ENCODE assay signal across 15 cellular contexts in genomic region chr15:32774022-32774421, GRCh38. TPM values are rescaled to one million over a fixed set of nuclear protein-coding genes. Genes with fewer than 3 reads are reported as not detected.
DNase-seq lines count a peak whose midpoint lies in the region; ATAC-seq, FAIRE-seq and TF ChIP-seq lines count a peak whose summit lies in the region.
"Had no signal": no experiment of that assay in that cellular context is flagged by ENCODE, and none has a peak within 500 bp of the region (broad histone marks: within the 10 kb centered on the region; RNA-seq: fewer than 3 reads in every experiment).

No MANE protein-coding gene starts in this region.

- no peak overlapping the region for H3K4me3 ChIP-seq in AG09309 (ENCODE audit: control insufficient read depth, low read depth, low read length)
- no peak overlapping the region for H3K4me3 ChIP-seq in astrocyte (ENCODE audit: insufficient read depth, low read depth, low read length)
- no peak overlapping the region for H3K4me3 ChIP-seq in effector memory CD4-positive, alpha-beta T cell (ENCODE audit: insufficient read depth, low read depth, low read length, poor library complexity, severe bottlenecking)
- H3K4me3 ChIP-seq: heart right ventricle, lung, ovary, Peyer's patch had no signal

- TF ChIP-seq CTCF in AG09309 (IDR thresholded peaks at IDR 0.05; ENCODE audit: control insufficient read depth, insufficient read depth, low read depth, low read length, missing control alignments) (no peak), astrocyte (IDR thresholded peaks at IDR 0.05; ENCODE audit: insufficient read depth, low read depth, low read length) (no peak)
- no peak for TF ChIP-seq CTCF in CD4-positive, alpha-beta T cell (IDR thresholded peaks at IDR 0.05)

- peaks cover 22% of the 10 kb centered on the region for H3K4me1 Mint-ChIP-seq in astrocyte (ENCODE audit: low read depth, unreplicated experiment)
- no peaks in the 10 kb centered on the region for H3K4me1 Mint-ChIP-seq in CD4-positive, alpha-beta T cell (ENCODE audit: low read depth)
- H3K4me1 Mint-ChIP-seq: activated naive CD8-positive, alpha-beta T cell treated with anti-CD3 and anti-CD28 coated beads, Interleukin-2, amount 10 ng/mL, durations not matched to agents 7 days and 5 days; CD4-positive, CD25-positive, alpha-beta regulatory T cell had no signal

- H3K36me3 Mint-ChIP-seq in astrocyte (ENCODE audit: low read depth, unreplicated experiment): peaks cover 12% of the 10 kb centered on the region
- H3K36me3 Mint-ChIP-seq in CD4-positive, alpha-beta T cell (ENCODE audit: low read depth): no peaks in the 10 kb centered on the region
- H3K36me3 Mint-ChIP-seq: activated naive CD8-positive, alpha-beta T cell treated with anti-CD3 and anti-CD28 coated beads, Interleukin-2, amount 10 ng/mL, durations not matched to agents 7 days and 5 days; CD4-positive, CD25-positive, alpha-beta regulatory T cell had no signal

- no peak overlapping the region for H3K4me3 Mint-ChIP-seq in astrocyte (ENCODE audit: unreplicated experiment)
- no peak overlapping the region for H3K4me3 Mint-ChIP-seq in CD4-positive, alpha-beta T cell
- H3K4me3 Mint-ChIP-seq: activated naive CD8-positive, alpha-beta T cell treated with anti-CD3 and anti-CD28 coated beads, Interleukin-2, amount 10 ng/mL, durations not matched to agents 7 days and 5 days; CD4-positive, CD25-positive, alpha-beta regulatory T cell had no signal

- H4K20me1 ChIP-seq in astrocyte (ENCODE audit: insufficient read depth, low read length): no peaks in the 10 kb centered on the region

- H3K79me2 ChIP-seq in astrocyte (ENCODE audit: insufficient read depth, low read length): no peaks in the 10 kb centered on the region

- H3K27ac ChIP-seq in astrocyte (ENCODE audit: low read depth, low read length): peak overlapping the region; percentile 91
- no peak overlapping the region for H3K27ac ChIP-seq in CD4-positive, alpha-beta T cell (ENCODE audit: low read depth, low read length)
- H3K27ac ChIP-seq in effector memory CD4-positive, alpha-beta T cell (ENCODE audit: insufficient read depth, low read length, poor library complexity, severe bottlenecking): no peak overlapping the region
- H3K27ac ChIP-seq: heart right ventricle, ovary, Peyer's patch had no signal

- no peaks in the 10 kb centered on the region for H3K36me3 ChIP-seq in astrocyte (ENCODE audit: insufficient read depth, low read length)
- no peaks in the 10 kb centered on the region for H3K36me3 ChIP-seq in effector memory CD4-positive, alpha-beta T cell (ENCODE audit: control insufficient read depth, insufficient read depth, low read length)
- H3K36me3 ChIP-seq: ovary had no signal

- peak; percentile 98 for DNase-seq in AG09309 (ENCODE audit: low read depth)
- DNase-seq in HS-5 (ENCODE audit: low read depth): peak; percentile 97
- peak; percentile 96 for DNase-seq in astrocyte (ENCODE audit: low read depth)
- DNase-seq in kidney tubule cell (ENCODE audit: low spot score): peak; percentile 73
- no peak for DNase-seq in left colon
- no peak for DNase-seq in CD4-positive, alpha-beta T cell
- DNase-seq in SIG-M5 treated with dmso at 0.1 percent for 504 hours (lab: John Stamatoyannopoulos, UW; ENCODE audit: unreplicated experiment): no peak
- DNase-seq in effector memory CD4-positive, alpha-beta T cell: no peak
- DNase-seq: activated naive CD8-positive, alpha-beta T cell treated with anti-CD3 and anti-CD28 coated beads, Interleukin-2, amount 10 ng/mL, durations not matched to agents 7 days and 5 days; CD4-positive, CD25-positive, alpha-beta regulatory T cell; heart right ventricle; NCI-H226; ovary; Peyer's patch had no signal

- H2AFZ ChIP-seq in astrocyte (ENCODE audit: low read depth, low read length): no peak overlapping the region

- FAIRE-seq in astrocyte (lab: Jason Lieb, UNC): peak; percentile 100

- H3K9me3 Mint-ChIP-seq in astrocyte (ENCODE audit: unreplicated experiment): peaks cover 3% of the 10 kb centered on the region
- H3K9me3 Mint-ChIP-seq in CD4-positive, alpha-beta T cell: no peaks in the 10 kb centered on the region
- H3K9me3 Mint-ChIP-seq: activated naive CD8-positive, alpha-beta T cell treated with anti-CD3 and anti-CD28 coated beads, Interleukin-2, amount 10 ng/mL, durations not matched to agents 7 days and 5 days had no signal

- peaks cover 2% of the 10 kb centered on the region for H3K9me3 ChIP-seq in astrocyte (ENCODE audit: insufficient read depth, low read depth, low read length)
- H3K9me3 ChIP-seq in CD4-positive, alpha-beta T cell (ENCODE audit: control insufficient read depth, low read length): peaks cover 3% of the 10 kb centered on the region
- no peaks in the 10 kb centered on the region for H3K9me3 ChIP-seq in effector memory CD4-positive, alpha-beta T cell (ENCODE audit: control insufficient read depth, low read length)
- H3K9me3 ChIP-seq: ovary had no signal

- peak overlapping the region; percentile 54 for H3K4me2 ChIP-seq in astrocyte (ENCODE audit: low read length)

- no peaks in the 10 kb centered on the region for H3K27me3 Mint-ChIP-seq in astrocyte (ENCODE audit: low read depth, unreplicated experiment)
- H3K27me3 Mint-ChIP-seq in CD4-positive, alpha-beta T cell: no peaks in the 10 kb centered on the region

- H3K9ac ChIP-seq in astrocyte (ENCODE audit: low read length): peak overlapping the region; percentile 74

- no peaks in the 10 kb centered on the region for H3K27me3 ChIP-seq in astrocyte (ENCODE audit: insufficient read depth, low read length)
- H3K27me3 ChIP-seq in CD4-positive, alpha-beta T cell (ENCODE audit: control insufficient read depth, insufficient read depth, low read length): no peaks in the 10 kb centered on the region
- H3K27me3 ChIP-seq in effector memory CD4-positive, alpha-beta T cell (replicated peaks; ENCODE audit: control insufficient read depth, insufficient read depth, low read length, poor library complexity, severe bottlenecking): no peaks in the 10 kb centered on the region
- H3K27me3 ChIP-seq: heart right ventricle, ovary, Peyer's patch had no signal

- intact Hi-C loops in left colon (cut with DNase I, micrococcal nuclease): no loop called here
- intact Hi-C loops in CD4-positive, alpha-beta T cell (cut with DNase I, micrococcal nuclease): no loop called here

- H3K4me1 ChIP-seq in astrocyte (ENCODE audit: insufficient read depth, low read length): peaks cover 18% of the 10 kb centered on the region
- H3K4me1 ChIP-seq in effector memory CD4-positive, alpha-beta T cell (ENCODE audit: control insufficient read depth, insufficient read depth, low read length, poor library complexity, severe bottlenecking): no peaks in the 10 kb centered on the region
- H3K4me1 ChIP-seq: heart right ventricle, Peyer's patch had no signal

- POLR2A ChIA-PET in CD4-positive, alpha-beta T cell (lab: Charles Lee): no interaction called here

- peak overlapping the region; percentile 73 for H3K27ac Mint-ChIP-seq in astrocyte (ENCODE audit: unreplicated experiment)
- no peak overlapping the region for H3K27ac Mint-ChIP-seq in CD4-positive, alpha-beta T cell
- H3K27ac Mint-ChIP-seq: activated naive CD8-positive, alpha-beta T cell treated with anti-CD3 and anti-CD28 coated beads, Interleukin-2, amount 10 ng/mL, durations not matched to agents 7 days and 5 days; CD4-positive, CD25-positive, alpha-beta regulatory T cell had no signal

- ATAC-seq in left colon: no peak
- ATAC-seq in CD4-positive, alpha-beta T cell (ENCODE audit: poor library complexity): no peak
- ATAC-seq: heart right ventricle had no signal

- CTCF ChIA-PET in CD4-positive, alpha-beta T cell (lab: Charles Lee): no interaction called here

RNA-seq across cellular contexts. Expression of gene GREM1, which starts 56.2 kb away (rescaled TPM):
- total RNA-seq in astrocyte (74.5 and 112 TPM in 2 replicates), left colon (10 to 100 TPM; 13.7 to 46.0 TPM)
- total RNA-seq in CD4-positive, alpha-beta T cell: not detected
- total RNA-seq: activated naive CD8-positive, alpha-beta T cell treated with anti-CD3 and anti-CD28 coated beads, Interleukin-2, amount 10 ng/mL, durations not matched to agents 7 days and 5 days; CD4-positive, CD25-positive, alpha-beta regulatory T cell had no signal

Comparison
In these comparisons a context has a peak if more than half of its experiments do, and no peak if none do; other contexts are left out.
1. DNase-seq: peak in AG09309 (single experiment), HS-5 (single experiment), astrocyte (single experiment) and kidney tubule cell (single experiment); none in left colon (0 of 2), CD4-positive, alpha-beta T cell (0 of 10), SIG-M5 treated with dmso at 0.1 percent for 504 hours (single experiment) and effector memory CD4-positive, alpha-beta T cell (0 of 3).
2. RNA of gene GREM1, which starts 56.2 kb away (total RNA-seq): 74.5 to 112 TPM in astrocyte and 13.7 to 46.0 TPM in left colon; not detected in CD4-positive, alpha-beta T cell; every median in the first group is over 10 times any median in the second.